Comparison of ENCODE assay signal across 8 cellular contexts in the genomic region with DNA sequence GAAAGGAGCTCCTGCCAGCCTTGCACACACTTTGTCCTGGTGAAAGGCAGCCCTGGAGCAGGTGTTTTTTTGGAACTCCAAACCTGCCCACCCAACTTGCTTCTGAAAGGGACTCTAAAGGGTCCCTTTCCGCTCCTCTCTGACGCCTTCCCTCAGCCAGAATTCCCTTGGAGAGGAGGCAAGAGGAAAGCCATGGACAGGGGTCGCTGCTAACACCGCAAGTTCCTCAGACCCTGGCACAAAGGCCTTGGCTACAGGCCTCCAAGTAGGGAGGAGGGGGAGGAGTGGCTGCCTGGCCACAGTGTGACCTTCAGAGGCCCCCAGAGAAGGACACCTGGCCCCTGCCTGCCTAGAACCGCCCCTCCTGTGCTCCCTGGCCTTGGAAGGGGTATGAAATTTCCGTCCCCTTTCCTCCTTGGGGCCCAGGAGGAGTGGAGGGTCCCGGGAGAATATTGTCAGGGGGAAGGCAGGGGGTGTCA. TPM values are rescaled to one million over a fixed set of nuclear protein-coding genes. Genes with fewer than 3 reads are reported as not detected.
DNase-seq lines count a peak whose midpoint lies in the region; ATAC-seq and TF ChIP-seq lines count a peak whose summit lies in the region.

No MANE protein-coding gene starts in this region.

- DNase-seq in DMS 273 (lab: John Stamatoyannopoulos, UW; ENCODE audit: unreplicated experiment) (peak; percentile 64), DMS 273 treated with DMSO at 0.1 percent for 48 hours (lab: John Stamatoyannopoulos, UW) (no peak), SJSA1 (ENCODE audit: low read depth in 1 of 2, low spot score in 2 of 2) (no peak), epithelial cell of proximal tubule (ENCODE audit: low read depth) (no peak), natural killer cell (no peak), SIG-M5 (lab: John Stamatoyannopoulos, UW) (no peak), ureter (ENCODE audit: low spot score) (no peak)

- peaks cover 72% of the 10 kb centered on the region for H3K36me3 ChIP-seq in SJSA1

- no peaks in the 10 kb centered on the region; the same call in 1 of the 2 replicates for H3K27me3 ChIP-seq in SJSA1 (replicated peaks)

- H3K4me3 Mint-ChIP-seq in natural killer cell = peak overlapping the region; percentile 84

- no peaks in the 10 kb centered on the region for H3K9me3 ChIP-seq in SJSA1 (replicated peaks)

- H3K27ac ChIP-seq in SJSA1 = 0 out of 2 replicates have a peak overlapping the region, but pooled peaks have one; percentile 14

- intact Hi-C loops in natural killer cell (cut with micrococcal nuclease) = loop anchor here (5.0 kb wide), 1 partner anchor 105 kb away; no protein-coding TSS in a partner anchor

- no peak for ATAC-seq in natural killer cell
- no peak for ATAC-seq in HG02759 (IDR thresholded peaks at IDR 0.05; ENCODE audit: unreplicated experiment)

- H3K36me3 Mint-ChIP-seq in natural killer cell = no peaks in the 10 kb centered on the region

- H3K9me3 Mint-ChIP-seq in natural killer cell = no peaks in the 10 kb centered on the region

- no peak overlapping the region for H3K27ac Mint-ChIP-seq in natural killer cell

- peaks cover 7 to 30% of the 10 kb centered on the region in 2 donors for H3K27me3 Mint-ChIP-seq in natural killer cell (ENCODE audit: low read depth in 2 of 2)

- peaks cover 19 to 40% of the 10 kb centered on the region in 2 donors for H3K4me1 Mint-ChIP-seq in natural killer cell

- H3K4me3 ChIP-seq in SJSA1 = peak overlapping the region; percentile 84
- peak overlapping the region; percentile 62 for H3K4me3 ChIP-seq in epithelial cell of proximal tubule (ENCODE audit: low read depth, low read length)

- peaks cover 54% of the 10 kb centered on the region for H3K4me1 ChIP-seq in SJSA1 (replicated peaks)

- no peak for TF ChIP-seq CTCF in epithelial cell of proximal tubule (conservative IDR thresholded peaks at IDR 0.05; ENCODE audit: low read depth, low read length)
- TF ChIP-seq CTCF in natural killer cell (IDR thresholded peaks at IDR 0.05) = no peak

RNA-seq across cellular contexts. Expression of a gene that starts 2.6 kb away (rescaled TPM):
- total RNA-seq in SJSA1 (2014; rRNA removed; shearing (Covaris generic)) = 61.0 and 80.2 TPM in 2 replicates
- total RNA-seq in epithelial cell of proximal tubule (103 and 120 TPM in 2 replicates), natural killer cell (10 to 100 TPM in 1 of 3 donors, 1 to 10 TPM in 2; 3.6 to 27.5 (median 3.7) TPM), ureter (261 TPM)
